ENCODE assay signal across 3 cellular contexts in the genomic region with DNA sequence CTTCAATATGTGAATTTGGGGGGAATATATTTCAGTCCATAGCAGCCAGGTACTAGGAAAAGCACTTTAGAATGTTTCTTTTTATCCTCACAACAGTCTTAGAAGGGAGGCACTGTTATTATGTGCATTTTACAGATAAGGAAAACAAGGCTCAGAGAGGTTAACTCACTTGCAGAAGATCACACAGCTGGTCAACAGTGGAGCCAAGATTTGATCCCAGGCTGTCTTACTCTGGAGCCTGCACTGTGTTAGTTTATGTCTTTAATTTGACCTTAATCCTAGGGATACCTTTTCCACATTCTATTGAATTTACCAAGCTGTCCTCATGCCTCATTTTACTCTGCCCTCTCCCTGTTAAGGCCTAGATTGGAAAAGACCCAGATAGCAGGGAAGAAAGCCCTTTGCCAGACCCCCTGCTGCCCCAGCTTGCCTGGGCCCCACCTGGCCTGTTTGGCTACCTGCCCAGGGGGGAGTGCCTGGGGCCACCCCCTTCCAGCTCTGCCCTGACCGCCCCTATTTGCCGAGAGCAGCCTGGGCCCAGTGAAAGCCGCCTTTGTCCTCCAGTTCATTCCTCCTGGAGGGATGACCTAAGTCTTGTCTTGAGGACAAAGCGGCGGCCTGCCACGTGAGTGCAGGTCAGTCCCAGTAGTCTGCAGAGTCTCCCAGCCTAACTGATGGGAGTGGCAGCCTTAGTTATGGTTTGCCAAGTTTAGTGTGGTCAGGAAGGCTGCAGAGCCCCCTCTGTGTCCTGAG.
TF ChIP-seq lines count a peak whose summit lies in the region.

No MANE protein-coding gene starts in this region.

TF ChIP-seq in SK-N-SH, 30 proteins besides CTCF, POLR2A, EP300 and RAD21 (continued from another document):
- TF ChIP-seq, protein P1, sequence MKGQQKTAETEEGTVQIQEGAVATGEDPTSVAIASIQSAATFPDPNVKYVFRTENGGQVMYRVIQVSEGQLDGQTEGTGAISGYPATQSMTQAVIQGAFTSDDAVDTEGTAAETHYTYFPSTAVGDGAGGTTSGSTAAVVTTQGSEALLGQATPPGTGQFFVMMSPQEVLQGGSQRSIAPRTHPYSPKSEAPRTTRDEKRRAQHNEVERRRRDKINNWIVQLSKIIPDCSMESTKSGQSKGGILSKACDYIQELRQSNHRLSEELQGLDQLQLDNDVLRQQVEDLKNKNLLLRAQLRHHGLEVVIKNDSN (IDR thresholded peaks at IDR 0.05; ENCODE audit: borderline replicate concordance, low read depth), result no peak
- TF ChIP-seq TEAD4 (IDR thresholded peaks at IDR 0.05; ENCODE audit: borderline replicate concordance, insufficient read depth) (no peak), GATA2 (CRISPR knock-in tag; IDR thresholded peaks at IDR 0.05) (no peak), EZH2phosphoT487 (IDR thresholded peaks at IDR 0.05; ENCODE audit: borderline replicate concordance, low read depth) (no peak), MEF2A (IDR thresholded peaks at IDR 0.05; ENCODE audit: borderline replicate concordance, low read depth) (no peak), YY1 (IDR thresholded peaks at IDR 0.05; ENCODE audit: low read depth) (no peak), FOXJ3 (CRISPR knock-in tag; IDR thresholded peaks at IDR 0.05) (no peak), NFIC (IDR thresholded peaks at IDR 0.05; ENCODE audit: borderline replicate concordance) (no peak), GABPA (IDR thresholded peaks at IDR 0.05; ENCODE audit: low read depth) (no peak)
- TF ChIP-seq, protein P2, sequence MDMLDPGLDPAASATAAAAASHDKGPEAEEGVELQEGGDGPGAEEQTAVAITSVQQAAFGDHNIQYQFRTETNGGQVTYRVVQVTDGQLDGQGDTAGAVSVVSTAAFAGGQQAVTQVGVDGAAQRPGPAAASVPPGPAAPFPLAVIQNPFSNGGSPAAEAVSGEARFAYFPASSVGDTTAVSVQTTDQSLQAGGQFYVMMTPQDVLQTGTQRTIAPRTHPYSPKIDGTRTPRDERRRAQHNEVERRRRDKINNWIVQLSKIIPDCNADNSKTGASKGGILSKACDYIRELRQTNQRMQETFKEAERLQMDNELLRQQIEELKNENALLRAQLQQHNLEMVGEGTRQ (IDR thresholded peaks at IDR 0.05; ENCODE audit: borderline replicate concordance, low read depth, low read length), result no peak
- TF ChIP-seq, protein P3, sequence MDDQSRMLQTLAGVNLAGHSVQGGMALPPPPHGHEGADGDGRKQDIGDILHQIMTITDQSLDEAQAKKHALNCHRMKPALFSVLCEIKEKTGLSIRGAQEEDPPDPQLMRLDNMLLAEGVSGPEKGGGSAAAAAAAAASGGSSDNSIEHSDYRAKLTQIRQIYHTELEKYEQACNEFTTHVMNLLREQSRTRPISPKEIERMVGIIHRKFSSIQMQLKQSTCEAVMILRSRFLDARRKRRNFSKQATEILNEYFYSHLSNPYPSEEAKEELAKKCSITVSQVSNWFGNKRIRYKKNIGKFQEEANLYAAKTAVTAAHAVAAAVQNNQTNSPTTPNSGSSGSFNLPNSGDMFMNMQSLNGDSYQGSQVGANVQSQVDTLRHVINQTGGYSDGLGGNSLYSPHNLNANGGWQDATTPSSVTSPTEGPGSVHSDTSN (IDR thresholded peaks at IDR 0.05), result no peak

TF ChIP-seq in SK-N-SH treated with all-trans-retinoic acid at 6 μM for 48 hours, 23 proteins besides CTCF, POLR2A, EP300 and RAD21:
- TF ChIP-seq, protein P4, sequence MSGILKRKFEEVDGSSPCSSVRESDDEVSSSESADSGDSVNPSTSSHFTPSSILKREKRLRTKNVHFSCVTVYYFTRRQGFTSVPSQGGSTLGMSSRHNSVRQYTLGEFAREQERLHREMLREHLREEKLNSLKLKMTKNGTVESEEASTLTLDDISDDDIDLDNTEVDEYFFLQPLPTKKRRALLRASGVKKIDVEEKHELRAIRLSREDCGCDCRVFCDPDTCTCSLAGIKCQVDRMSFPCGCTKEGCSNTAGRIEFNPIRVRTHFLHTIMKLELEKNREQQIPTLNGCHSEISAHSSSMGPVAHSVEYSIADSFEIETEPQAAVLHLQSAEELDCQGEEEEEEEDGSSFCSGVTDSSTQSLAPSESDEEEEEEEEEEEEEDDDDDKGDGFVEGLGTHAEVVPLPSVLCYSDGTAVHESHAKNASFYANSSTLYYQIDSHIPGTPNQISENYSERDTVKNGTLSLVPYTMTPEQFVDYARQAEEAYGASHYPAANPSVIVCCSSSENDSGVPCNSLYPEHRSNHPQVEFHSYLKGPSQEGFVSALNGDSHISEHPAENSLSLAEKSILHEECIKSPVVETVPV (CRISPR knock-in tag; IDR thresholded peaks at IDR 0.05), result no peak
- TF ChIP-seq ZFP3 (CRISPR knock-in tag; IDR thresholded peaks at IDR 0.05), result no peak
- TF ChIP-seq ZC3H10 (CRISPR knock-in tag; IDR thresholded peaks at IDR 0.05), result no peak
- TF ChIP-seq ZNF70 (CRISPR knock-in tag; IDR thresholded peaks at IDR 0.05), result no peak
- TF ChIP-seq ISL1 (CRISPR knock-in tag; IDR thresholded peaks at IDR 0.05), result no peak
- TF ChIP-seq SNAI2 (CRISPR knock-in tag; IDR thresholded peaks at IDR 0.05), result no peak
- TF ChIP-seq RARB (CRISPR knock-in tag; IDR thresholded peaks at IDR 0.05), result no peak
- TF ChIP-seq TCF4 (CRISPR knock-in tag; IDR thresholded peaks at IDR 0.05; ENCODE audit: borderline replicate concordance), result no peak
- TF ChIP-seq, protein P5, sequence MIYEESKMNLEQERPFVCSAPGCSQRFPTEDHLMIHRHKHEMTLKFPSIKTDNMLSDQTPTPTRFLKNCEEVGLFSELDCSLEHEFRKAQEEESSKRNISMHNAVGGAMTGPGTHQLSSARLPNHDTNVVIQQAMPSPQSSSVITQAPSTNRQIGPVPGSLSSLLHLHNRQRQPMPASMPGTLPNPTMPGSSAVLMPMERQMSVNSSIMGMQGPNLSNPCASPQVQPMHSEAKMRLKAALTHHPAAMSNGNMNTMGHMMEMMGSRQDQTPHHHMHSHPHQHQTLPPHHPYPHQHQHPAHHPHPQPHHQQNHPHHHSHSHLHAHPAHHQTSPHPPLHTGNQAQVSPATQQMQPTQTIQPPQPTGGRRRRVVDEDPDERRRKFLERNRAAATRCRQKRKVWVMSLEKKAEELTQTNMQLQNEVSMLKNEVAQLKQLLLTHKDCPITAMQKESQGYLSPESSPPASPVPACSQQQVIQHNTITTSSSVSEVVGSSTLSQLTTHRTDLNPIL (CRISPR knock-in tag; IDR thresholded peaks at IDR 0.05; ENCODE audit: low read depth), result no peak
- TF ChIP-seq, protein P6, sequence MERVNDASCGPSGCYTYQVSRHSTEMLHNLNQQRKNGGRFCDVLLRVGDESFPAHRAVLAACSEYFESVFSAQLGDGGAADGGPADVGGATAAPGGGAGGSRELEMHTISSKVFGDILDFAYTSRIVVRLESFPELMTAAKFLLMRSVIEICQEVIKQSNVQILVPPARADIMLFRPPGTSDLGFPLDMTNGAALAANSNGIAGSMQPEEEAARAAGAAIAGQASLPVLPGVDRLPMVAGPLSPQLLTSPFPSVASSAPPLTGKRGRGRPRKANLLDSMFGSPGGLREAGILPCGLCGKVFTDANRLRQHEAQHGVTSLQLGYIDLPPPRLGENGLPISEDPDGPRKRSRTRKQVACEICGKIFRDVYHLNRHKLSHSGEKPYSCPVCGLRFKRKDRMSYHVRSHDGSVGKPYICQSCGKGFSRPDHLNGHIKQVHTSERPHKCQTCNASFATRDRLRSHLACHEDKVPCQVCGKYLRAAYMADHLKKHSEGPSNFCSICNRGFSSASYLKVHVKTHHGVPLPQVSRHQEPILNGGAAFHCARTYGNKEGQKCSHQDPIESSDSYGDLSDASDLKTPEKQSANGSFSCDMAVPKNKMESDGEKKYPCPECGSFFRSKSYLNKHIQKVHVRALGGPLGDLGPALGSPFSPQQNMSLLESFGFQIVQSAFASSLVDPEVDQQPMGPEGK (CRISPR knock-in tag; IDR thresholded peaks at IDR 0.05; ENCODE audit: borderline replicate concordance), result no peak
- no peak for TF ChIP-seq ESRRG (CRISPR knock-in tag; IDR thresholded peaks at IDR 0.05)

TF ChIP-seq in WTC11, 78 proteins besides CTCF, POLR2A, EP300 and RAD21:
- TF ChIP-seq, protein P7, sequence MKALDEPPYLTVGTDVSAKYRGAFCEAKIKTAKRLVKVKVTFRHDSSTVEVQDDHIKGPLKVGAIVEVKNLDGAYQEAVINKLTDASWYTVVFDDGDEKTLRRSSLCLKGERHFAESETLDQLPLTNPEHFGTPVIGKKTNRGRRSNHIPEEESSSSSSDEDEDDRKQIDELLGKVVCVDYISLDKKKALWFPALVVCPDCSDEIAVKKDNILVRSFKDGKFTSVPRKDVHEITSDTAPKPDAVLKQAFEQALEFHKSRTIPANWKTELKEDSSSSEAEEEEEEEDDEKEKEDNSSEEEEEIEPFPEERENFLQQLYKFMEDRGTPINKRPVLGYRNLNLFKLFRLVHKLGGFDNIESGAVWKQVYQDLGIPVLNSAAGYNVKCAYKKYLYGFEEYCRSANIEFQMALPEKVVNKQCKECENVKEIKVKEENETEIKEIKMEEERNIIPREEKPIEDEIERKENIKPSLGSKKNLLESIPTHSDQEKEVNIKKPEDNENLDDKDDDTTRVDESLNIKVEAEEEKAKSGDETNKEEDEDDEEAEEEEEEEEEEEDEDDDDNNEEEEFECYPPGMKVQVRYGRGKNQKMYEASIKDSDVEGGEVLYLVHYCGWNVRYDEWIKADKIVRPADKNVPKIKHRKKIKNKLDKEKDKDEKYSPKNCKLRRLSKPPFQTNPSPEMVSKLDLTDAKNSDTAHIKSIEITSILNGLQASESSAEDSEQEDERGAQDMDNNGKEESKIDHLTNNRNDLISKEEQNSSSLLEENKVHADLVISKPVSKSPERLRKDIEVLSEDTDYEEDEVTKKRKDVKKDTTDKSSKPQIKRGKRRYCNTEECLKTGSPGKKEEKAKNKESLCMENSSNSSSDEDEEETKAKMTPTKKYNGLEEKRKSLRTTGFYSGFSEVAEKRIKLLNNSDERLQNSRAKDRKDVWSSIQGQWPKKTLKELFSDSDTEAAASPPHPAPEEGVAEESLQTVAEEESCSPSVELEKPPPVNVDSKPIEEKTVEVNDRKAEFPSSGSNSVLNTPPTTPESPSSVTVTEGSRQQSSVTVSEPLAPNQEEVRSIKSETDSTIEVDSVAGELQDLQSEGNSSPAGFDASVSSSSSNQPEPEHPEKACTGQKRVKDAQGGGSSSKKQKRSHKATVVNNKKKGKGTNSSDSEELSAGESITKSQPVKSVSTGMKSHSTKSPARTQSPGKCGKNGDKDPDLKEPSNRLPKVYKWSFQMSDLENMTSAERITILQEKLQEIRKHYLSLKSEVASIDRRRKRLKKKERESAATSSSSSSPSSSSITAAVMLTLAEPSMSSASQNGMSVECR (CRISPR knock-in tag; IDR thresholded peaks at IDR 0.05; ENCODE audit: borderline replicate concordance), result no peak
- peak; percentile 66 for TF ChIP-seq ZNF423 (CRISPR knock-in tag; IDR thresholded peaks at IDR 0.05)
